ENCODE assay signal across 20 cellular contexts in genomic region chr13:96662036-96662435, GRCh38.
"Had no signal": no experiment of that assay in that cellular context is flagged by ENCODE, and none has a peak within 500 bp of the region (broad histone marks: within the 10 kb centered on the region; RNA-seq: fewer than 3 reads in every experiment).

No MANE protein-coding gene starts in this region.

- H3K4me2 ChIP-seq: neural progenitor cell had no signal

- ATAC-seq: effector memory CD8-positive, alpha-beta T cell; gastroesophageal sphincter; left cardiac atrium; lower lobe of right lung; natural killer cell treated with Interleukin-12 subunit alpha and Interleukin-12 subunit beta and Interleukin-15 and Interleukin-18, amount 100 ng/mL, for 72 hours had no signal

- H3K36me3 ChIP-seq: esophagus squamous epithelium, gastroesophageal sphincter, left ventricle myocardium inferior, lower lobe of right lung, neural progenitor cell, ovary, right atrium auricular region, sigmoid colon, stomach, thoracic aorta, transverse colon had no signal

- H3K27me3 ChIP-seq: esophagus squamous epithelium, gastroesophageal sphincter, neural progenitor cell, ovary, right atrium auricular region, sigmoid colon, stomach, transverse colon had no signal

- H3K4me3 ChIP-seq: esophagus squamous epithelium, gastroesophageal sphincter, left ventricle myocardium inferior, lower lobe of right lung, neural progenitor cell, ovary, right atrium auricular region, sigmoid colon, stomach, thoracic aorta, transverse colon had no signal

- H3K27ac ChIP-seq: esophagus squamous epithelium, gastroesophageal sphincter, left ventricle myocardium inferior, lower lobe of right lung, neural progenitor cell, ovary, right atrium auricular region, sigmoid colon, stomach, thoracic aorta, transverse colon had no signal

- H3K4me1 ChIP-seq: esophagus squamous epithelium, gastroesophageal sphincter, left ventricle myocardium inferior, lower lobe of right lung, neural progenitor cell, right atrium auricular region, sigmoid colon, stomach, transverse colon had no signal

- H2AFZ ChIP-seq: neural progenitor cell had no signal

- DNase-seq: effector memory CD8-positive, alpha-beta T cell; esophagus squamous epithelium; glutamatergic neuron; left cardiac atrium; left ventricle myocardium inferior; lower lobe of right lung; nucleus accumbens; ovary; sigmoid colon; small intestine; stimulated activated CD4-positive, alpha-beta T cell treated with anti-CD3 and anti-CD28 coated beads, Interleukin-12 subunit alpha, Interleukin-12 subunit beta, amount 100 ng/mL, for 4 hours; stimulated activated naive CD4-positive, alpha-beta T cell; stomach; substantia nigra; transverse colon had no signal

- H3K9me3 ChIP-seq: ovary had no signal

- H3K9ac ChIP-seq: neural progenitor cell had no signal
